ENCODE assay signal across 8 cellular contexts in the genomic region with DNA sequence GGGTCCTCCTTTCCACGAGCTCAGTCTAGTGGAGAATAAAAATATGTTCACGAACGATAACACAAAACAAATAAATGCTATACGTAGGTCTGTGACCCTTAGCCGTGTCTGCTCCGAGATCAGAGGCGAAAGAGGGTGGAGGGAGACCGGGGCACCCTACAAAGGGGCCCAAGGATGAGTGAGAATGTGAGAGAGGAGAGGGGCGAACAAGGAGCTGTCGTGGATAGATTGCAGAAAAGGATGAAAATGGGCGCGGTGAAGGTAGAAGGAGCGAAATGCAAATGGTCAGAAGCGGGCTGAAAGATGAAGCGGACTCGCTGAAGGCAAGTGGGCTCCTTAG. TPM values are rescaled to one million over a fixed set of nuclear protein-coding genes. Genes with fewer than 3 reads are reported as not detected.
DNase-seq lines count a peak whose midpoint lies in the region; ATAC-seq, FAIRE-seq and TF ChIP-seq lines count a peak whose summit lies in the region.

No MANE protein-coding gene starts in this region.

- H4K20me1 ChIP-seq in Loucy (ENCODE audit: insufficient read depth, low read length, poor library complexity, severe bottlenecking) (no peaks in the 10 kb centered on the region), endothelial cell of umbilical vein (replicated peaks; ENCODE audit: control insufficient read depth, extremely low read depth, insufficient read depth, low read length) (no peaks in the 10 kb centered on the region)

- no peaks in the 10 kb centered on the region for H3K27me3 ChIP-seq in Loucy (ENCODE audit: insufficient read depth, low read length, poor library complexity, severe bottlenecking)
- H3K27me3 ChIP-seq in endothelial cell of umbilical vein (ENCODE audit: control insufficient read depth in 2 of 2, insufficient read depth in 2 of 2, low read length in 2 of 2): peaks cover 3 to 11% of the 10 kb centered on the region in 2 experiments

- H3K9me3 ChIP-seq in Loucy (ENCODE audit: insufficient read depth, low read depth, low read length) (no peaks in the 10 kb centered on the region), endothelial cell of umbilical vein (replicated peaks; ENCODE audit: control insufficient read depth, insufficient read depth, low read length) (no peaks in the 10 kb centered on the region)

- H3K9ac ChIP-seq in Loucy (ENCODE audit: low read depth, low read length, poor library complexity, severe bottlenecking) (peak overlapping the region; percentile 85), endothelial cell of umbilical vein (replicated peaks; ENCODE audit: extremely low read depth, insufficient read depth, low read length) (peak overlapping the region; percentile 50)

- intact Hi-C loops in endothelial cell of umbilical vein (cut with micrococcal nuclease): no loop called here

- TF ChIP-seq CTCF in Loucy (conservative IDR thresholded peaks at IDR 0.05; ENCODE audit: low read length) (no peak), endothelial cell of umbilical vein (IDR thresholded peaks at IDR 0.05; ENCODE audit: extremely low read depth in 1 of 2, insufficient read depth in 1 of 2, low read depth in 1 of 2, low read length in 2 of 2) (no peak), omental fat pad (IDR thresholded peaks at IDR 0.05) (no peak)

- peak overlapping the region; percentile 90 for H3K4me3 ChIP-seq in Loucy (ENCODE audit: low read length, poor library complexity, severe bottlenecking)
- peak overlapping the region; percentile 26 to 64 (median 52) for H3K4me3 ChIP-seq in endothelial cell of umbilical vein (replicated peaks in 1 of 3; ENCODE audit: insufficient read depth in 1 of 3, low read depth in 1 of 3, low read length in 3 of 3)

- H3K9me1 ChIP-seq in endothelial cell of umbilical vein (replicated peaks; ENCODE audit: control insufficient read depth, extremely low read depth, insufficient read depth, low read length): no peaks in the 10 kb centered on the region

- DNase-seq in endothelial cell of umbilical vein (ENCODE audit: low read depth, low spot score): no peak
- DNase-seq in omental fat pad (ENCODE audit: low spot score): no peak
- no peak for DNase-seq in DMS 273 treated with DMSO at 0.1 percent for 48 hours (lab: John Stamatoyannopoulos, UW)
- DNase-seq in NCI-H774 (lab: John Stamatoyannopoulos, UW): no peak
- no peak for DNase-seq in epidermal melanocyte (ENCODE audit: insufficient read length, low spot score)

- H3K79me2 ChIP-seq in Loucy (ENCODE audit: insufficient read depth, low read length) (peaks cover 36% of the 10 kb centered on the region), endothelial cell of umbilical vein (ENCODE audit: control insufficient read depth, insufficient read depth, low read length) (no peaks in the 10 kb centered on the region)

- H3K27ac ChIP-seq in endothelial cell of umbilical vein (ENCODE audit: insufficient read depth, low read depth, low read length): no peak overlapping the region

- POLR2A ChIA-PET in endothelial cell of umbilical vein (lab: Charles Lee): no interaction called here

- CTCF ChIA-PET in endothelial cell of umbilical vein (lab: Charles Lee): no interaction called here

- no TSS peak for BruUV-seq in endothelial cell of umbilical vein (replicated peaks; lab: Mats Ljungman, UMichigan)

- H3K4me1 ChIP-seq in Loucy (ENCODE audit: insufficient read depth, low read length, poor library complexity, severe bottlenecking): peaks cover 13% of the 10 kb centered on the region
- H3K4me1 ChIP-seq in endothelial cell of umbilical vein (ENCODE audit: control insufficient read depth, extremely low read depth, insufficient read depth, low read length): peaks cover 3% of the 10 kb centered on the region

- peak overlapping the region; percentile 87 for H3K4me2 ChIP-seq in Loucy (ENCODE audit: low read depth, low read length, poor library complexity, severe bottlenecking)
- H3K4me2 ChIP-seq in endothelial cell of umbilical vein (ENCODE audit: insufficient read depth, low read length): peak overlapping the region; percentile 90

- FAIRE-seq in endothelial cell of umbilical vein (lab: Jason Lieb, UNC): no peak

- dilution Hi-C loops in endothelial cell of umbilical vein (cut with MboI; ENCODE audit: extremely low pct_ligation_motif_present, low sequenced_read_pairs): no loop called here

- H3K9me2 ChIP-seq in Loucy (replicated peaks; ENCODE audit: low read depth, low read length): no peaks in the 10 kb centered on the region

- H2AFZ ChIP-seq in Loucy (ENCODE audit: low read length) (peak overlapping the region; percentile 97), endothelial cell of umbilical vein (ENCODE audit: low read depth, low read length) (peak overlapping the region; percentile 96)

- ATAC-seq in GM21447 (IDR thresholded peaks at IDR 0.05; ENCODE audit: unreplicated experiment) (peak; percentile 19), omental fat pad (ENCODE audit: low FRiP score) (peak; percentile 26), GM18505 (IDR thresholded peaks at IDR 0.05; ENCODE audit: unreplicated experiment) (no peak)

- no peak for TF ChIP-seq POLR2A in endothelial cell of umbilical vein (IDR thresholded peaks at IDR 0.05; ENCODE audit: low read depth, low read length)
- no peak for TF ChIP-seq POLR2A in GM18505 (IDR thresholded peaks at IDR 0.05; ENCODE audit: borderline replicate concordance, extremely low read depth, insufficient read depth, insufficient read length)

- H3K36me3 ChIP-seq in Loucy (ENCODE audit: insufficient read depth, low read length) (no peaks in the 10 kb centered on the region), endothelial cell of umbilical vein (ENCODE audit: control insufficient read depth in 2 of 2, extremely low read depth in 1 of 2, insufficient read depth in 2 of 2, low read length in 2 of 2) (no peaks in the 10 kb centered on the region)

- no peaks in the 10 kb centered on the region for H3F3A ChIP-seq in Loucy (ENCODE audit: low read depth)

TF ChIP-seq in endothelial cell of umbilical vein, 7 proteins besides CTCF, POLR2A, EP300 and RAD21:
- TF ChIP-seq EZH2 (IDR thresholded peaks at IDR 0.05; ENCODE audit: borderline replicate concordance, low read depth, low read length, severe bottlenecking) (no peak), JUN (IDR thresholded peaks at IDR 0.05; ENCODE audit: borderline replicate concordance, insufficient read depth, insufficient read length, low read depth) (no peak), MYC (IDR thresholded peaks at IDR 0.05; ENCODE audit: low read depth, low read length) (no peak)

RNA-seq across cellular contexts. Expression of a gene that starts 6.2 kb away (rescaled TPM):
- total RNA-seq in endothelial cell of umbilical vein (16.3 and 16.6 TPM in 2 replicates), omental fat pad (10 to 100 TPM; 10.9 to 19.7 (median 11.5) TPM)
- polyA plus RNA-seq in endothelial cell of umbilical vein: 2.4 and 3.7 TPM in 2 replicates
- 3.9 and 4.0 TPM in 2 replicates for polyA plus RNA-seq in endothelial cell of umbilical vein (2011; cell fraction: cytosol; rRNA removed)
- polyA plus RNA-seq in endothelial cell of umbilical vein (2011; cell fraction: nucleus; rRNA removed): 3.8 and 4.0 TPM in 2 replicates
- polyA plus RNA-seq in endothelial cell of umbilical vein (2012): 12.7 and 15.6 TPM in 2 replicates
- 10.0 and 12.0 TPM in 2 replicates for polyA minus RNA-seq in endothelial cell of umbilical vein
- 14.4 TPM for polyA minus RNA-seq in endothelial cell of umbilical vein (2011; cell fraction: cytosol; rRNA and poly(A)+ RNA removed)
- 8.4 and 14.2 TPM in 2 replicates for polyA minus RNA-seq in endothelial cell of umbilical vein (2011; cell fraction: nucleus; rRNA and poly(A)+ RNA removed)
